In genomic region chr7:150801242-150801945, GRCh38 we compare ENCODE assay signal across 10 cellular contexts. TPM values are rescaled to one million over a fixed set of nuclear protein-coding genes. Genes with fewer than 3 reads are reported as not detected.
DNase-seq lines count a peak whose midpoint lies in the region; ATAC-seq and TF ChIP-seq lines count a peak whose summit lies in the region.
"Had no signal": no experiment of that assay in that cellular context is flagged by ENCODE, and none has a peak within 500 bp of the region (broad histone marks: within the 10 kb centered on the region; RNA-seq: fewer than 3 reads in every experiment).

No MANE protein-coding gene starts in this region.

- POLR2A ChIA-PET in PC-3 (lab: Charles Lee; ENCODE audit: unreplicated experiment): no interaction called here

- ATAC-seq in T-helper 17 cell (no peak), PC-3 (no peak)

- H3K9me3 Mint-ChIP-seq in progenitor cell of endocrine pancreas (ENCODE audit: low read depth): peaks cover 7% of the 10 kb centered on the region

- no peaks in the 10 kb centered on the region for H3K9me2 ChIP-seq in hepatocyte (replicated peaks; ENCODE audit: insufficient read depth)
- no peaks in the 10 kb centered on the region for H3K9me2 ChIP-seq in PC-3 (replicated peaks; ENCODE audit: low read length)

- H3K27me3 ChIP-seq in hepatocyte (peaks cover 32% of the 10 kb centered on the region), PC-3 (ENCODE audit: low read length) (peaks cover 69% of the 10 kb centered on the region)

- H3K27ac Mint-ChIP-seq in T-helper 17 cell (no peak overlapping the region), progenitor cell of endocrine pancreas (peak overlapping the region; percentile 53)

- H3K4me1 ChIP-seq in hepatocyte (ENCODE audit: insufficient read depth) (no peaks in the 10 kb centered on the region), PC-3 (ENCODE audit: insufficient read depth, low read length) (no peaks in the 10 kb centered on the region)

- H3K9me3 ChIP-seq in T-helper 17 cell (ENCODE audit: control insufficient read depth, low read length, poor library complexity, severe bottlenecking): peaks cover 5% of the 10 kb centered on the region
- no peaks in the 10 kb centered on the region for H3K9me3 ChIP-seq in hepatocyte (ENCODE audit: low read depth)
- H3K9me3 ChIP-seq in PC-3 (ENCODE audit: low read length): no peaks in the 10 kb centered on the region

- H3K4me3 Mint-ChIP-seq in T-helper 17 cell: peak overlapping the region; percentile 79
- peak overlapping the region; percentile 61 for H3K4me3 Mint-ChIP-seq in progenitor cell of endocrine pancreas (ENCODE audit: low read depth)

- CTCF ChIA-PET in PC-3 (lab: Charles Lee): no interaction called here

- H4K20me1 ChIP-seq in hepatocyte (ENCODE audit: insufficient read depth, poor library complexity, severe bottlenecking) (no peaks in the 10 kb centered on the region), PC-3 (ENCODE audit: low read length) (no peaks in the 10 kb centered on the region)

- H3K4me2 ChIP-seq in hepatocyte (peak overlapping the region; percentile 94), PC-3 (ENCODE audit: low read length) (no peak overlapping the region)

- H2AFZ ChIP-seq in hepatocyte (no peak overlapping the region), PC-3 (ENCODE audit: low read length) (no peak overlapping the region)

- H3K27me3 Mint-ChIP-seq in T-helper 17 cell: peaks cover 48% of the 10 kb centered on the region
- H3K27me3 Mint-ChIP-seq in progenitor cell of endocrine pancreas: peaks cover 55% of the 10 kb centered on the region

- peak overlapping the region; percentile 48 for H3K4me3 ChIP-seq in hepatocyte
- H3K4me3 ChIP-seq in PC-3 (ENCODE audit: low read length): no peak overlapping the region

- DNase-seq in COLO668 (lab: John Stamatoyannopoulos, UW; ENCODE audit: unreplicated experiment) (peak; percentile 49), T-helper 17 cell (no peak), hepatocyte (ENCODE audit: low spot score) (no peak), progenitor cell of endocrine pancreas (ENCODE audit: low spot score, unreplicated experiment) (no peak), Ammon's horn (ENCODE audit: low spot score) (no peak), cerebellar cortex (ENCODE audit: low spot score) (no peak), NCI-H1092 (lab: John Stamatoyannopoulos, UW) (no peak), PC-3 (no peak)
- DNase-seq: NCI-H1694 had no signal

- no peaks in the 10 kb centered on the region for H3F3A ChIP-seq in PC-3 (ENCODE audit: low read length, unreplicated experiment)

- 60% methylated on average over 24 of the region's 26 CpGs for WGBS in hepatocyte (ENCODE audit: low lambda C conversion rate, missing lambda C conversion rate)

- H3K79me2 ChIP-seq in hepatocyte (peaks cover 11% of the 10 kb centered on the region), PC-3 (ENCODE audit: low read length) (no peaks in the 10 kb centered on the region)

- no peak for TF ChIP-seq CTCF in hepatocyte (IDR thresholded peaks at IDR 0.05; ENCODE audit: poor library complexity)
- TF ChIP-seq CTCF in progenitor cell of endocrine pancreas (IDR thresholded peaks at IDR 0.05; ENCODE audit: unreplicated experiment): no peak
- TF ChIP-seq CTCF in PC-3 (conservative IDR thresholded peaks at IDR 0.05; ENCODE audit: low read depth, low read length): no peak

- H3K36me3 ChIP-seq in hepatocyte (replicated peaks; ENCODE audit: insufficient read depth, low read depth): no peaks in the 10 kb centered on the region
- H3K36me3 ChIP-seq in PC-3 (ENCODE audit: low read depth, low read length): no peaks in the 10 kb centered on the region

- intact Hi-C loops in PC-3 (cut with micrococcal nuclease): no loop called here

- no TSS peak for BruUV-seq in PC-3 (replicated peaks; lab: Mats Ljungman, UMichigan)

- H3K27ac ChIP-seq in hepatocyte (peak overlapping the region; percentile 93), PC-3 (ENCODE audit: low read length) (no peak overlapping the region)

- H3K36me3 Mint-ChIP-seq in T-helper 17 cell (ENCODE audit: low read depth) (peaks cover 6% of the 10 kb centered on the region), progenitor cell of endocrine pancreas (ENCODE audit: insufficient read depth) (peaks cover 2% of the 10 kb centered on the region)

- H3K9ac ChIP-seq in PC-3 (ENCODE audit: low read length): no peak overlapping the region

- peaks cover 10% of the 10 kb centered on the region for H3K4me1 Mint-ChIP-seq in T-helper 17 cell
- H3K4me1 Mint-ChIP-seq in progenitor cell of endocrine pancreas (ENCODE audit: low read depth): peaks cover 5% of the 10 kb centered on the region

RNA-seq across cellular contexts. Expression of gene TMEM176A, which starts 0.8 kb away (rescaled TPM):
- total RNA-seq in T-helper 17 cell (under 1 TPM in 1 of 2 donors, not detected in 1; 0.20 TPM), hepatocyte (202 and 224 TPM in 2 replicates), progenitor cell of endocrine pancreas (8.0 and 9.6 TPM in 2 replicates), PC-3 (2014; rRNA removed) (not detected in 2 replicates)
- polyA plus RNA-seq in hepatocyte: 242 and 343 TPM in 2 replicates
- total RNA-seq: T-helper 1 cell treated with Interleukin-12 subunit alpha and Interleukin-12 subunit beta and Interleukin-4 antibody, amounts not matched to agents 30 ng/mL and 1 ng/mL, for 36 hours had no signal

RNA-seq across cellular contexts. Expression of gene TMEM176B, which starts 1.2 kb away (rescaled TPM):
- not detected for total RNA-seq in T-helper 17 cell
- 200 and 263 TPM in 2 replicates for total RNA-seq in hepatocyte
- 175 and 204 TPM in 2 replicates for polyA plus RNA-seq in hepatocyte
- 8.9 TPM in 2 replicates for total RNA-seq in progenitor cell of endocrine pancreas
- not detected in 2 replicates for total RNA-seq in PC-3 (2014; rRNA removed)
- total RNA-seq: T-helper 1 cell treated with Interleukin-12 subunit alpha and Interleukin-12 subunit beta and Interleukin-4 antibody, amounts not matched to agents 30 ng/mL and 1 ng/mL, for 36 hours had no signal

RNA-seq across cellular contexts. Expression of gene AOC1, which starts 50.9 kb away (rescaled TPM):
- total RNA-seq in T-helper 17 cell (not detected), hepatocyte (4.7 and 9.1 TPM in 2 replicates), progenitor cell of endocrine pancreas (1.9 and 2.9 TPM in 2 replicates), PC-3 (2014; rRNA removed) (not detected in 2 replicates)
- 5.9 and 6.6 TPM in 2 replicates for polyA plus RNA-seq in hepatocyte
- total RNA-seq: T-helper 1 cell treated with Interleukin-12 subunit alpha and Interleukin-12 subunit beta and Interleukin-4 antibody, amounts not matched to agents 30 ng/mL and 1 ng/mL, for 36 hours had no signal

Comparison
In these comparisons a context has a peak if more than half of its experiments do, and no peak if none do; other contexts are left out.
1. RNA of gene TMEM176A, which starts 0.8 kb away (total RNA-seq): 202 to 224 TPM in hepatocyte; 8.0 to 9.6 TPM in progenitor cell of endocrine pancreas, 0.20 TPM in T-helper 17 cell and not detected in PC-3; every median in the first group is over 10 times any median in the second.
2. RNA of gene TMEM176B, which starts 1.2 kb away (total RNA-seq): 200 to 263 TPM in hepatocyte; 8.9 TPM in progenitor cell of endocrine pancreas, not detected in T-helper 17 cell and not detected in PC-3; every median in the first group is over 10 times any median in the second.